Comparison of ENCODE assay signal across 25 cellular contexts in genomic region chr1:55746710-55747109, GRCh38.
"Had no signal": no experiment of that assay in that cellular context is flagged by ENCODE, and none has a peak within 500 bp of the region (broad histone marks: within the 10 kb centered on the region; RNA-seq: fewer than 3 reads in every experiment).

No MANE protein-coding gene starts in this region.

- H3K9me3 ChIP-seq: gastrocnemius medialis, lower lobe of right lung, mucosa of descending colon had no signal

- H3K27ac ChIP-seq: epithelial cell of prostate, esophagus squamous epithelium, gastrocnemius medialis, heart right ventricle, left lung, lower lobe of right lung had no signal

- DNase-seq: cortex of kidney; effector CD8-positive, alpha-beta T cell; effector memory CD8-positive, alpha-beta T cell; endodermal cell; erythroblast; esophagus squamous epithelium; foreskin fibroblast; foreskin melanocyte; gastrocnemius medialis; glutamatergic neuron; head of caudate nucleus; heart right ventricle; hippocampal formation; left cardiac atrium; left lung; left ventricle myocardium superior; lower lobe of right lung; mesenchymal stem cell; mucosa of descending colon; naive B cell; naive thymus-derived CD8-positive, alpha-beta T cell had no signal

- H3K4me1 ChIP-seq: gastrocnemius medialis, heart right ventricle, left lung, lower lobe of right lung had no signal

- H3K4me3 ChIP-seq: esophagus squamous epithelium, gastrocnemius medialis, heart right ventricle, left lung, lower lobe of right lung, mucosa of descending colon had no signal

- H3K4me1 Mint-ChIP-seq: naive B cell; naive thymus-derived CD8-positive, alpha-beta T cell had no signal

- H3K36me3 Mint-ChIP-seq: mesothelial cell of epicardium, naive B cell had no signal

- H3K36me3 ChIP-seq: esophagus squamous epithelium, gastrocnemius medialis, heart right ventricle, left lung, lower lobe of right lung had no signal

- H3K27ac Mint-ChIP-seq: dendritic cell treated with granulocyte-macrophage colony-stimulating factor and Interleukin-4, amounts not matched to agents 40 ng/mL and 50 ng/mL, for 4 days; effector memory CD8-positive, alpha-beta T cell; endodermal cell; mesothelial cell of epicardium; naive B cell; naive thymus-derived CD8-positive, alpha-beta T cell had no signal

- ATAC-seq: effector memory CD8-positive, alpha-beta T cell; esophagus mucosa; gastrocnemius medialis; left lung; lower lobe of right lung; mucosa of descending colon; naive thymus-derived CD8-positive, alpha-beta T cell had no signal

- H3K4me3 Mint-ChIP-seq: dendritic cell treated with granulocyte-macrophage colony-stimulating factor and Interleukin-4, amounts not matched to agents 40 ng/mL and 50 ng/mL, for 4 days; effector memory CD8-positive, alpha-beta T cell; endodermal cell; mesothelial cell of epicardium; naive B cell; naive thymus-derived CD8-positive, alpha-beta T cell had no signal

- H3K27me3 ChIP-seq: gastrocnemius medialis, heart right ventricle, left lung had no signal
